ENCODE assay signal across 26 cellular contexts in the genomic region with DNA sequence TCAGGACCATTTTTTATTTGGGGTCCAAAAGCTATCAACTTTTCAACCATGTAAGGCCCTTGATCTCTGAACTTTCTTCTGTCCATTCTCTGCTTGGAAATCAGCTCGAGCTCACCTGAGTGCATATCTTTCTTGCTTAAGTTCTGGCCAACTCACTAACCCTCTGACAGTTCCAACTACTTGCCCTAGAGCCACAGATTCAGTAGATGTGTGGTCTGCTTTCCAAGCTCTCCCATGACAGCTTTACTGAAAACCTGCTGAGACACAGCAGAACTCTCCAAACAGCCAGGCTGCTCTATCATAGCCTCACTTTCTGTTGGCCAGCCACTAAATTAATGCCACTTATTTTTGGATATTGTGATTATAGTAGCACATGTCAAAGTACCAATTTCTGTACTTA.
"Had no signal": no experiment of that assay in that cellular context is flagged by ENCODE, and none has a peak within 500 bp of the region (broad histone marks: within the 10 kb centered on the region; RNA-seq: fewer than 3 reads in every experiment).

No MANE protein-coding gene starts in this region.

- H3K4me3 Mint-ChIP-seq: activated CD4-positive, alpha-beta T cell treated with anti-CD3 and anti-CD28 coated beads for 36 hours; activated naive CD8-positive, alpha-beta T cell treated with anti-CD3 and anti-CD28 coated beads, Interleukin-2, amount 10 ng/mL, durations not matched to agents 7 days and 5 days; activated T-cell treated with anti-CD3 and anti-CD28 coated beads, Interleukin-2, amount 50 U/mL, for 4 hours; naive B cell; neural crest cell; T-helper 1 cell treated with Interleukin-12 subunit alpha and Interleukin-12 subunit beta and Interleukin-4 antibody, amounts not matched to agents 30 μg/mL and 1 μg/mL, for 36 hours; WTC11 had no signal

- H3K27me3 ChIP-seq: gastroesophageal sphincter, heart left ventricle, thyroid gland had no signal

- H3K27ac ChIP-seq: epithelial cell of prostate, gastroesophageal sphincter, heart left ventricle, lower lobe of right lung, thyroid gland had no signal

- H3K36me3 ChIP-seq: gastroesophageal sphincter, heart left ventricle, lower lobe of right lung, thyroid gland had no signal

- ATAC-seq: activated CD4-positive, alpha-beta T cell treated with anti-CD3 and anti-CD28 coated beads for 36 hours; activated T-cell treated with anti-CD3 and anti-CD28 coated beads, Interleukin-2, amount 50 U/mL, for 4 hours; gastroesophageal sphincter; heart left ventricle; lower lobe of right lung; WTC11 had no signal

- H3K9me3 ChIP-seq: heart left ventricle, lower lobe of right lung, thyroid gland had no signal

- H3K4me1 ChIP-seq: gastroesophageal sphincter, heart left ventricle, lower lobe of right lung, thyroid gland had no signal

- FAIRE-seq: kidney, urothelium cell line had no signal

- H3K36me3 Mint-ChIP-seq: activated naive CD8-positive, alpha-beta T cell treated with anti-CD3 and anti-CD28 coated beads, Interleukin-2, amount 10 ng/mL, durations not matched to agents 7 days and 5 days; naive B cell had no signal

- H3K4me1 Mint-ChIP-seq: activated CD4-positive, alpha-beta T cell treated with anti-CD3 and anti-CD28 coated beads for 36 hours; activated naive CD8-positive, alpha-beta T cell treated with anti-CD3 and anti-CD28 coated beads, Interleukin-2, amount 10 ng/mL, durations not matched to agents 7 days and 5 days had no signal

- H3K27ac Mint-ChIP-seq: activated CD4-positive, alpha-beta T cell treated with anti-CD3 and anti-CD28 coated beads for 36 hours; activated naive CD8-positive, alpha-beta T cell treated with anti-CD3 and anti-CD28 coated beads, Interleukin-2, amount 10 ng/mL, durations not matched to agents 7 days and 5 days; activated T-helper 2 cell treated with anti-CD3 and anti-CD28 coated beads, Interferon-gamma antibody, Interleukin-2, Interleukin-4, amounts not matched to agents 10 μg/mL and 5 μg/mL and 100 μg/mL, durations not matched to agents 14 hours and 24 hours and 36 hours; T-helper 1 cell treated with Interleukin-12 subunit alpha and Interleukin-12 subunit beta and Interleukin-4 antibody, amounts not matched to agents 30 μg/mL and 1 μg/mL, for 36 hours; WTC11 had no signal

- H3K9me3 Mint-ChIP-seq: activated naive CD8-positive, alpha-beta T cell treated with anti-CD3 and anti-CD28 coated beads, Interleukin-2, amount 10 ng/mL, durations not matched to agents 7 days and 5 days; activated T-cell treated with anti-CD3 and anti-CD28 coated beads, Interleukin-2, amount 50 U/mL, for 4 hours; activated T-helper 2 cell treated with anti-CD3 and anti-CD28 coated beads, Interferon-gamma antibody, Interleukin-2, Interleukin-4, amounts not matched to agents 10 μg/mL and 5 μg/mL and 100 μg/mL, durations not matched to agents 14 hours and 24 hours and 36 hours; T-helper 1 cell treated with Interleukin-12 subunit alpha and Interleukin-12 subunit beta and Interleukin-4 antibody, amounts not matched to agents 30 μg/mL and 1 μg/mL, for 36 hours had no signal

- H3K27me3 Mint-ChIP-seq: activated CD4-positive, alpha-beta T cell treated with anti-CD3 and anti-CD28 coated beads for 36 hours; naive B cell had no signal

- H3K4me3 ChIP-seq: gastroesophageal sphincter, heart left ventricle, lower lobe of right lung, thyroid gland had no signal

- DNase-seq: activated CD4-positive, alpha-beta T cell treated with anti-CD3 and anti-CD28 coated beads for 36 hours; activated CD4-positive, alpha-beta T cell treated with anti-CD3 and anti-CD28 coated beads, Interleukin-2, amount 50 U/mL, for 4 hours; activated CD8-positive, alpha-beta memory T cell treated with anti-CD3 and anti-CD28 coated beads for 24 hours; activated CD8-positive, alpha-beta memory T cell treated with anti-CD3 and anti-CD28 coated beads, Interleukin-2, amount 50 U/mL, for 48 hours; activated naive CD4-positive, alpha-beta T cell treated with Interleukin-2 at 50 U/mL for 16 hours; activated naive CD8-positive, alpha-beta T cell treated with anti-CD3 and anti-CD28 coated beads, Interleukin-2, amount 10 ng/mL, durations not matched to agents 7 days and 5 days; activated T-cell treated with anti-CD3 and anti-CD28 coated beads, Interleukin-2, amount 50 U/mL, for 4 hours; amygdala; cortex of kidney; heart left ventricle; kidney; lower lobe of right lung; naive B cell; posterior cingulate gyrus; stimulated activated CD4-positive, alpha-beta T cell treated with anti-CD3 and anti-CD28 coated beads, Interleukin-2, amount 100 ng/mL, for 48 hours; stimulated activated CD8-positive, alpha-beta memory T cell treated with anti-CD3 and anti-CD28 coated beads, Interleukin-4, amount 100 ng/mL, for 48 hours; stimulated activated naive CD4-positive, alpha-beta T cell treated with Interleukin-2 at 50 U/mL for 16 hours; T1000; thyroid gland had no signal
